ENCODE assay signal across 17 cellular contexts in genomic region chr2:230321031-230321430, GRCh38. TPM values are rescaled to one million over a fixed set of nuclear protein-coding genes. Genes with fewer than 3 reads are reported as not detected.
DNase-seq lines count a peak whose midpoint lies in the region; ATAC-seq and TF ChIP-seq lines count a peak whose summit lies in the region.
"Had no signal": no experiment of that assay in that cellular context is flagged by ENCODE, and none has a peak within 500 bp of the region (broad histone marks: within the 10 kb centered on the region; RNA-seq: fewer than 3 reads in every experiment).

No MANE protein-coding gene starts in this region.

- peaks cover 80% of the 10 kb centered on the region for H3K4me1 ChIP-seq in CD4-positive, alpha-beta memory T cell (ENCODE audit: insufficient read depth, low read length)
- peaks cover 20 to 67% (median 36%) of the 10 kb centered on the region in 6 donors for H3K4me1 ChIP-seq in spleen

- H3K36me3 ChIP-seq in CD4-positive, alpha-beta memory T cell (ENCODE audit: insufficient read depth, low read length), result no peaks in the 10 kb centered on the region
- H3K36me3 ChIP-seq in spleen, result peaks cover 0 to 4% (median 0%) of the 10 kb centered on the region in 6 donors
- H3K36me3 ChIP-seq: BLaER1 treated with 17β-estradiol and CSF1 and Interleukin-3, amounts not matched to agents 10 nM and 100 nM; Peyer's patch had no signal

- CTCF ChIA-PET in activated CD4-positive, alpha-beta T cell treated with anti-CD3 and anti-CD28 coated beads, Interleukin-2, amount 10 ng/mL, durations not matched to agents 7 days and 5 days (lab: Charles Lee), result interaction anchor here (1.1 to 1.3 kb wide), 2 partner anchors 11 to 253 kb away, joined by 3 read pairs; partner anchors contain the start of gene SLC16A14
- CTCF ChIA-PET in CD4-positive, alpha-beta memory T cell (lab: Charles Lee; ENCODE audit: partially characterized antibody), result interaction anchor here (1.4 to 1.7 kb wide), 2 partner anchors 9 to 12 kb away, joined by 3 to 4 read pairs; no protein-coding TSS in a partner anchor
- CTCF ChIA-PET in activated CD4-positive, alpha-beta memory T cell treated with anti-CD3 and anti-CD28 coated beads, Interleukin-2, amount 10 ng/mL, durations not matched to agents 7 days and 5 days (lab: Charles Lee), result no interaction called here

- H3K27ac ChIP-seq in CD4-positive, alpha-beta memory T cell (ENCODE audit: low read depth, low read length), result no peak overlapping the region
- H3K27ac ChIP-seq in spleen, result peak overlapping the region in 2 of 8 donors; percentile 19 to 72
- H3K27ac ChIP-seq: BLaER1 treated with 17β-estradiol and CSF1 and Interleukin-3, amounts not matched to agents 10 nM and 100 nM had no signal

- H3K27me3 ChIP-seq in CD4-positive, alpha-beta memory T cell (ENCODE audit: insufficient read depth, low read length), result no peaks in the 10 kb centered on the region
- no peaks in the 10 kb centered on the region for H3K27me3 ChIP-seq in spleen (replicated peaks in 1 of 7)
- H3K27me3 ChIP-seq: BLaER1 treated with 17β-estradiol and CSF1 and Interleukin-3, amounts not matched to agents 10 nM and 100 nM; Peyer's patch had no signal

- DNase-seq in activated CD4-positive, alpha-beta T cell treated with anti-CD3 and anti-CD28 coated beads, Interleukin-2, amount 10 ng/mL, durations not matched to agents 7 days and 5 days, result no peak
- no peak for DNase-seq in activated CD4-positive, alpha-beta T cell treated with anti-CD3 and anti-CD28 coated beads, Interleukin-2, amount 50 U/mL, for 1 hour
- DNase-seq in CD4-positive, alpha-beta memory T cell, result no peak
- DNase-seq in activated CD4-positive, alpha-beta memory T cell treated with anti-CD3 and anti-CD28 coated beads, Interleukin-2, amount 10 ng/mL, durations not matched to agents 7 days and 5 days, result peak; percentile 11
- DNase-seq in spleen (peak; percentile 60), head of caudate nucleus (no peak)
- DNase-seq: DMS79 treated with DMSO at 0.1 percent for 48 hours; NCI-H1105 treated with DMSO at 0.1 percent for 48 hours; NCI-H1694; NCI-H2081 treated with DMSO at 0.1 percent for 48 hours; NCI-H446 treated with DMSO at 0.1 percent for 48 hours; NK-92 treated with Interleukin-12 subunit alpha and Interleukin-12 subunit beta, amount 100 ng/mL, for 24 hours; Peyer's patch had no signal

- intact Hi-C loops in CD4-positive, alpha-beta memory T cell (cut with micrococcal nuclease), result loop anchor here (10.0 kb wide), 1 partner anchor 396 kb away; the partner anchor contains the start of genes FBXO36 and TRIP12
- intact Hi-C loops in spleen (cut with DNase I; ENCODE audit: low total_unique reads) (no loop called here), head of caudate nucleus (cut with DNase I) (no loop called here)

- TF ChIP-seq POLR2A in spleen (IDR thresholded peaks at IDR 0.05), result no peak

- no peaks in the 10 kb centered on the region for H3K9me3 ChIP-seq in CD4-positive, alpha-beta memory T cell (ENCODE audit: control insufficient read depth in 1 of 2, low read length in 2 of 2)
- H3K9me3 ChIP-seq in spleen, result peaks cover 0 to 10% (median 2%) of the 10 kb centered on the region in 8 donors
- H3K9me3 ChIP-seq: Peyer's patch had no signal

- TF ChIP-seq CTCF in spleen (IDR thresholded peaks at IDR 0.05 in 8 of 11, conservative IDR thresholded peaks at IDR 0.05 in 3 of 11), result no peak

- no peak overlapping the region for H3K4me3 Mint-ChIP-seq in activated CD4-positive, alpha-beta T cell treated with anti-CD3 and anti-CD28 coated beads, Interleukin-2, amount 10 ng/mL, durations not matched to agents 7 days and 5 days
- H3K4me3 Mint-ChIP-seq in CD4-positive, alpha-beta memory T cell, result peak overlapping the region in 5 of 8 donors; percentile 32 to 66 (median 60)
- H3K4me3 Mint-ChIP-seq in activated CD4-positive, alpha-beta memory T cell treated with anti-CD3 and anti-CD28 coated beads, Interleukin-2, amount 10 ng/mL, durations not matched to agents 7 days and 5 days, result no peak overlapping the region
- H3K4me3 Mint-ChIP-seq in activated T-helper 17 cell treated with anti-CD3 and anti-CD28 coated beads, Interleukin-2, amount 50 U/mL, for 72 hours, result no peak overlapping the region

- no peaks in the 10 kb centered on the region for H3K27me3 Mint-ChIP-seq in activated CD4-positive, alpha-beta T cell treated with anti-CD3 and anti-CD28 coated beads, Interleukin-2, amount 10 ng/mL, durations not matched to agents 7 days and 5 days
- no peaks in the 10 kb centered on the region for H3K27me3 Mint-ChIP-seq in CD4-positive, alpha-beta memory T cell
- H3K27me3 Mint-ChIP-seq in activated CD4-positive, alpha-beta memory T cell treated with anti-CD3 and anti-CD28 coated beads, Interleukin-2, amount 10 ng/mL, durations not matched to agents 7 days and 5 days, result no peaks in the 10 kb centered on the region
- no peaks in the 10 kb centered on the region for H3K27me3 Mint-ChIP-seq in activated T-helper 17 cell treated with anti-CD3 and anti-CD28 coated beads, Interleukin-2, amount 50 U/mL, for 72 hours

- peaks cover 12% of the 10 kb centered on the region for H3K9me3 Mint-ChIP-seq in activated CD4-positive, alpha-beta T cell treated with anti-CD3 and anti-CD28 coated beads, Interleukin-2, amount 10 ng/mL, durations not matched to agents 7 days and 5 days
- H3K9me3 Mint-ChIP-seq in CD4-positive, alpha-beta memory T cell, result peaks cover 0 to 3% (median 0%) of the 10 kb centered on the region in 8 donors
- H3K9me3 Mint-ChIP-seq in activated CD4-positive, alpha-beta memory T cell treated with anti-CD3 and anti-CD28 coated beads, Interleukin-2, amount 10 ng/mL, durations not matched to agents 7 days and 5 days, result no peaks in the 10 kb centered on the region
- peaks cover 4% of the 10 kb centered on the region for H3K9me3 Mint-ChIP-seq in activated T-helper 17 cell treated with anti-CD3 and anti-CD28 coated beads, Interleukin-2, amount 50 U/mL, for 72 hours

- no peak overlapping the region for H3K4me3 ChIP-seq in CD4-positive, alpha-beta memory T cell (ENCODE audit: low read length in 2 of 2)
- H3K4me3 ChIP-seq in spleen, result no peak overlapping the region
- H3K4me3 ChIP-seq: BLaER1 treated with 17β-estradiol and CSF1 and Interleukin-3, amounts not matched to agents 10 nM and 100 nM; K562; Peyer's patch had no signal

- peak overlapping the region; percentile 76 for H3K27ac Mint-ChIP-seq in activated CD4-positive, alpha-beta T cell treated with anti-CD3 and anti-CD28 coated beads, Interleukin-2, amount 10 ng/mL, durations not matched to agents 7 days and 5 days
- H3K27ac Mint-ChIP-seq in CD4-positive, alpha-beta memory T cell, result peak overlapping the region in 2 of 7 donors; percentile 50 to 80
- no peak overlapping the region for H3K27ac Mint-ChIP-seq in activated CD4-positive, alpha-beta memory T cell treated with anti-CD3 and anti-CD28 coated beads, Interleukin-2, amount 10 ng/mL, durations not matched to agents 7 days and 5 days
- no peak overlapping the region for H3K27ac Mint-ChIP-seq in activated T-helper 17 cell treated with anti-CD3 and anti-CD28 coated beads, Interleukin-2, amount 50 U/mL, for 72 hours

- peaks cover 88% of the 10 kb centered on the region for H3K4me1 Mint-ChIP-seq in activated CD4-positive, alpha-beta T cell treated with anti-CD3 and anti-CD28 coated beads, Interleukin-2, amount 10 ng/mL, durations not matched to agents 7 days and 5 days
- peaks cover 50 to 93% (median 83%) of the 10 kb centered on the region in 4 donors for H3K4me1 Mint-ChIP-seq in CD4-positive, alpha-beta memory T cell
- H3K4me1 Mint-ChIP-seq in activated CD4-positive, alpha-beta memory T cell treated with anti-CD3 and anti-CD28 coated beads, Interleukin-2, amount 10 ng/mL, durations not matched to agents 7 days and 5 days, result peaks cover 78% of the 10 kb centered on the region
- peaks cover 38% of the 10 kb centered on the region for H3K4me1 Mint-ChIP-seq in activated T-helper 17 cell treated with anti-CD3 and anti-CD28 coated beads, Interleukin-2, amount 50 U/mL, for 72 hours

- no peak for ATAC-seq in GM19467 (IDR thresholded peaks at IDR 0.05; ENCODE audit: unreplicated experiment)
- no peak for ATAC-seq in activated T-helper 17 cell treated with anti-CD3 and anti-CD28 coated beads, Interleukin-2, amount 50 U/mL, for 72 hours (replicated peaks)
- ATAC-seq: K562 had no signal

- POLR2A ChIA-PET in activated CD4-positive, alpha-beta T cell treated with anti-CD3 and anti-CD28 coated beads, Interleukin-2, amount 10 ng/mL, durations not matched to agents 7 days and 5 days (lab: Charles Lee), result no interaction called here
- POLR2A ChIA-PET in CD4-positive, alpha-beta memory T cell (lab: Charles Lee; ENCODE audit: partially characterized antibody), result interaction anchor here (1.0 to 1.1 kb wide), 2 partner anchors 26 to 95 kb away, joined by 3 to 7 read pairs; partner anchors contain the start of gene SP140
- POLR2A ChIA-PET in activated CD4-positive, alpha-beta memory T cell treated with anti-CD3 and anti-CD28 coated beads, Interleukin-2, amount 10 ng/mL, durations not matched to agents 7 days and 5 days (lab: Charles Lee), result no interaction called here

- H3K36me3 Mint-ChIP-seq in activated CD4-positive, alpha-beta T cell treated with anti-CD3 and anti-CD28 coated beads, Interleukin-2, amount 10 ng/mL, durations not matched to agents 7 days and 5 days (ENCODE audit: low read depth), result peaks cover 61% of the 10 kb centered on the region
- peaks cover 2 to 5% of the 10 kb centered on the region in 2 donors for H3K36me3 Mint-ChIP-seq in CD4-positive, alpha-beta memory T cell
- peaks cover 48% of the 10 kb centered on the region for H3K36me3 Mint-ChIP-seq in activated CD4-positive, alpha-beta memory T cell treated with anti-CD3 and anti-CD28 coated beads, Interleukin-2, amount 10 ng/mL, durations not matched to agents 7 days and 5 days (ENCODE audit: low read depth)
- peaks cover 2% of the 10 kb centered on the region for H3K36me3 Mint-ChIP-seq in activated T-helper 17 cell treated with anti-CD3 and anti-CD28 coated beads, Interleukin-2, amount 50 U/mL, for 72 hours (ENCODE audit: low read depth)

- WGBS in spleen, 5 donors, result 86 to 100% (median 96%) methylated on average over 2 of the region's 2 CpGs

RNA-seq across cellular contexts. Expression of gene SP140L, which starts 6.0 kb away (rescaled TPM):
- 100 to 1,000 TPM in 1 of 2 experiments, 10 to 100 TPM in 1; 95.1 to 101 TPM for total RNA-seq in activated CD4-positive, alpha-beta T cell treated with anti-CD3 and anti-CD28 coated beads, Interleukin-2, amount 10 ng/mL, durations not matched to agents 7 days and 5 days
- 100 to 1,000 TPM in 1 of 2 experiments, 10 to 100 TPM in 1; 98.6 to 102 TPM for total RNA-seq in CD4-positive, alpha-beta memory T cell
- 10 to 100 TPM; 24.1 to 37.2 TPM for polyA plus RNA-seq in CD4-positive, alpha-beta memory T cell
- 10 to 100 TPM; 85.2 to 88.0 TPM for total RNA-seq in activated CD4-positive, alpha-beta memory T cell treated with anti-CD3 and anti-CD28 coated beads, Interleukin-2, amount 10 ng/mL, durations not matched to agents 7 days and 5 days
- 10 to 100 TPM; 50.3 to 85.7 (median 67.5) TPM for total RNA-seq in spleen
- polyA plus RNA-seq in spleen, result 10 to 100 TPM; 32.0 to 35.1 (median 32.6) TPM
- total RNA-seq in activated T-helper 17 cell treated with anti-CD3 and anti-CD28 coated beads, Interleukin-2, amount 50 U/mL, for 72 hours, result 10 to 100 TPM; 45.1 to 70.4 TPM

Comparison
In these comparisons a context has a peak if more than half of its experiments do, and no peak if none do; other contexts are left out.
1. DNase-seq: peak in activated CD4-positive, alpha-beta memory T cell treated with anti-CD3 and anti-CD28 coated beads, Interleukin-2, amount 10 ng/mL, durations not matched to agents 7 days and 5 days (single experiment) and spleen (single experiment); none in activated CD4-positive, alpha-beta T cell treated with anti-CD3 and anti-CD28 coated beads, Interleukin-2, amount 10 ng/mL, durations not matched to agents 7 days and 5 days (single experiment), activated CD4-positive, alpha-beta T cell treated with anti-CD3 and anti-CD28 coated beads, Interleukin-2, amount 50 U/mL, for 1 hour (single experiment), CD4-positive, alpha-beta memory T cell (0 of 5) and head of caudate nucleus (0 of 42).
2. H3K4me3 Mint-ChIP-seq: peak in CD4-positive, alpha-beta memory T cell (5 of 8); none in activated CD4-positive, alpha-beta T cell treated with anti-CD3 and anti-CD28 coated beads, Interleukin-2, amount 10 ng/mL, durations not matched to agents 7 days and 5 days (single experiment), activated CD4-positive, alpha-beta memory T cell treated with anti-CD3 and anti-CD28 coated beads, Interleukin-2, amount 10 ng/mL, durations not matched to agents 7 days and 5 days (single experiment) and activated T-helper 17 cell treated with anti-CD3 and anti-CD28 coated beads, Interleukin-2, amount 50 U/mL, for 72 hours (single experiment).